ENCODE assay signal across 2 cellular contexts in genomic region chr7:134942690-134943466, GRCh38.
TF ChIP-seq lines count a peak whose summit lies in the region.

No MANE protein-coding gene starts in this region.

TF ChIP-seq in GM23338, 12 proteins besides CTCF, POLR2A, EP300 and RAD21:
- TF ChIP-seq ZNF462 (CRISPR knock-in tag; IDR thresholded peaks at IDR 0.05): no peak
- no peak for TF ChIP-seq EZH2 (IDR thresholded peaks at IDR 0.05; ENCODE audit: low read depth, unreplicated experiment)
- TF ChIP-seq JUNB (IDR thresholded peaks at IDR 0.05; ENCODE audit: unreplicated experiment): no peak
- TF ChIP-seq STAT1 (IDR thresholded peaks at IDR 0.05; ENCODE audit: unreplicated experiment): no peak
- TF ChIP-seq, protein P1, sequence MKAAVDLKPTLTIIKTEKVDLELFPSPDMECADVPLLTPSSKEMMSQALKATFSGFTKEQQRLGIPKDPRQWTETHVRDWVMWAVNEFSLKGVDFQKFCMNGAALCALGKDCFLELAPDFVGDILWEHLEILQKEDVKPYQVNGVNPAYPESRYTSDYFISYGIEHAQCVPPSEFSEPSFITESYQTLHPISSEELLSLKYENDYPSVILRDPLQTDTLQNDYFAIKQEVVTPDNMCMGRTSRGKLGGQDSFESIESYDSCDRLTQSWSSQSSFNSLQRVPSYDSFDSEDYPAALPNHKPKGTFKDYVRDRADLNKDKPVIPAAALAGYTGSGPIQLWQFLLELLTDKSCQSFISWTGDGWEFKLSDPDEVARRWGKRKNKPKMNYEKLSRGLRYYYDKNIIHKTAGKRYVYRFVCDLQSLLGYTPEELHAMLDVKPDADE (IDR thresholded peaks at IDR 0.05): no peak

TF ChIP-seq in GM12878, 131 proteins besides CTCF, POLR2A, EP300 and RAD21:
- TF ChIP-seq MTA2 (IDR thresholded peaks at IDR 0.05; ENCODE audit: low read depth) (peak; percentile 35; the same call in 1 of the 2 replicates), SRF (IDR thresholded peaks at IDR 0.05; ENCODE audit: low read depth in 2 of 2, low read length in 2 of 2) (no peak), ATF7 (IDR thresholded peaks at IDR 0.05; ENCODE audit: low read depth) (peak; percentile 20; the same call in 1 of the 2 replicates), PML (IDR thresholded peaks at IDR 0.05; ENCODE audit: low read length) (no peak), NRF1 (conservative IDR thresholded peaks at IDR 0.05; ENCODE audit: low read depth, low read length) (no peak)
- TF ChIP-seq, protein P2, sequence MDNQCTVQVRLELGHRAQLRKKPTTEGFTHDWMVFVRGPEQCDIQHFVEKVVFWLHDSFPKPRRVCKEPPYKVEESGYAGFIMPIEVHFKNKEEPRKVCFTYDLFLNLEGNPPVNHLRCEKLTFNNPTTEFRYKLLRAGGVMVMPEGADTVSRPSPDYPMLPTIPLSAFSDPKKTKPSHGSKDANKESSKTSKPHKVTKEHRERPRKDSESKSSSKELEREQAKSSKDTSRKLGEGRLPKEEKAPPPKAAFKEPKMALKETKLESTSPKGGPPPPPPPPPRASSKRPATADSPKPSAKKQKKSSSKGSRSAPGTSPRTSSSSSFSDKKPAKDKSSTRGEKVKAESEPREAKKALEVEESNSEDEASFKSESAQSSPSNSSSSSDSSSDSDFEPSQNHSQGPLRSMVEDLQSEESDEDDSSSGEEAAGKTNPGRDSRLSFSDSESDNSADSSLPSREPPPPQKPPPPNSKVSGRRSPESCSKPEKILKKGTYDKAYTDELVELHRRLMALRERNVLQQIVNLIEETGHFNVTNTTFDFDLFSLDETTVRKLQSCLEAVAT (IDR thresholded peaks at IDR 0.05): 0 out of 2 replicates have a peak, but pooled peaks have one; percentile 25
